Comparison of ENCODE assay signal across 8 cellular contexts in genomic region chr2:98757904-98758421, GRCh38. TPM values are rescaled to one million over a fixed set of nuclear protein-coding genes. Genes with fewer than 3 reads are reported as not detected.
DNase-seq lines count a peak whose midpoint lies in the region; ATAC-seq and TF ChIP-seq lines count a peak whose summit lies in the region.

No MANE protein-coding gene starts in this region.

- TF ChIP-seq POLR2A in esophagus squamous epithelium (IDR thresholded peaks at IDR 0.05) = no peak

- DNase-seq in GM13977 (ENCODE audit: low spot score) (peak; percentile 66), NCI-H2029 (lab: John Stamatoyannopoulos, UW) (peak; percentile 67), esophagus squamous epithelium (lab: John Stamatoyannopoulos, UW) (peak; percentile 55), NCI-H2107 (lab: John Stamatoyannopoulos, UW) (no peak), Caco-2 (no peak)
- peak; percentile 75 for DNase-seq in activated CD8-positive, alpha-beta memory T cell treated with anti-CD3 and anti-CD28 coated beads for 24 hours

- peak overlapping the region; percentile 84 for H2AFZ ChIP-seq in parathyroid adenoma

- H3K4me2 ChIP-seq in parathyroid adenoma (ENCODE audit: low read length) = no peak overlapping the region

- H3K9me3 Mint-ChIP-seq in Caco-2 (ENCODE audit: unreplicated experiment) = peaks cover 5% of the 10 kb centered on the region

- no peaks in the 10 kb centered on the region for H3K27me3 Mint-ChIP-seq in Caco-2 (ENCODE audit: insufficient read depth, unreplicated experiment)

- H3K4me3 ChIP-seq in esophagus squamous epithelium (peak overlapping the region in 2 of 4 donors; percentile 23 to 52), parathyroid adenoma (ENCODE audit: low read depth, low read length) (no peak overlapping the region), Caco-2 (ENCODE audit: low read depth, low read length) (no peak overlapping the region)

- no peaks in the 10 kb centered on the region for H3K36me3 Mint-ChIP-seq in Caco-2 (ENCODE audit: insufficient read depth, unreplicated experiment)

- H3K9me3 ChIP-seq in esophagus squamous epithelium (no peaks in the 10 kb centered on the region), parathyroid adenoma (ENCODE audit: control insufficient read depth, low read length) (no peaks in the 10 kb centered on the region), Caco-2 (no peaks in the 10 kb centered on the region)

- no TSS peak for BruUV-seq in Caco-2 (replicated peaks; lab: Mats Ljungman, UMichigan)

- peak; percentile 89 for ATAC-seq in HG02623 (IDR thresholded peaks at IDR 0.05; ENCODE audit: unreplicated experiment)

- no peak for TF ChIP-seq CTCF in GM13977 (IDR thresholded peaks at IDR 0.05; ENCODE audit: extremely low read depth, insufficient read depth, missing control alignments)
- no peak for TF ChIP-seq CTCF in esophagus squamous epithelium (IDR thresholded peaks at IDR 0.05)
- no peak for TF ChIP-seq CTCF in parathyroid adenoma (IDR thresholded peaks at IDR 0.05)
- no peak for TF ChIP-seq CTCF in Caco-2 (IDR thresholded peaks at IDR 0.05; ENCODE audit: insufficient read depth in 1 of 2, low read depth in 1 of 2, low read length in 1 of 2, severe bottlenecking in 1 of 2, unreplicated experiment in 1 of 2)

- CTCF ChIA-PET in Caco-2 (lab: Charles Lee) = no interaction called here

- H3K9ac ChIP-seq in parathyroid adenoma = no peak overlapping the region

- H3K4me3 Mint-ChIP-seq in Caco-2 (ENCODE audit: unreplicated experiment) = no peak overlapping the region

- in situ Hi-C loops in GM13977 (cut with MboI; ENCODE audit: low pct_unique_long_range_greater_than_20kb, low sequenced_read_pairs, unreplicated experiment) = no loop called here

- WGBS in esophagus squamous epithelium, 2 donors = 7 to 12% methylated on average over 6 to 9 of the region's 9 CpGs

- POLR2A ChIA-PET in Caco-2 (lab: Charles Lee) = no interaction called here

- H3K36me3 ChIP-seq in esophagus squamous epithelium = no peaks in the 10 kb centered on the region
- H3K36me3 ChIP-seq in parathyroid adenoma (ENCODE audit: control insufficient read depth, insufficient read depth, low read length) = no peaks in the 10 kb centered on the region
- H3K36me3 ChIP-seq in Caco-2 (ENCODE audit: control insufficient read depth, insufficient read depth, low read length) = no peaks in the 10 kb centered on the region

- peaks cover 0 to 47% (median 6%) of the 10 kb centered on the region in 3 donors for H3K4me1 ChIP-seq in esophagus squamous epithelium
- peaks cover 35% of the 10 kb centered on the region for H3K4me1 ChIP-seq in parathyroid adenoma
- H3K4me1 ChIP-seq in Caco-2 = peaks cover 9% of the 10 kb centered on the region; the same call in 1 of the 2 replicates

- H3K79me2 ChIP-seq in parathyroid adenoma = no peaks in the 10 kb centered on the region

- peaks cover 17% of the 10 kb centered on the region for H3K4me1 Mint-ChIP-seq in Caco-2 (ENCODE audit: low read depth, unreplicated experiment)

- H3K27me3 ChIP-seq in esophagus squamous epithelium (peaks cover 0 to 29% (median 0%) of the 10 kb centered on the region in 4 donors), parathyroid adenoma (ENCODE audit: control insufficient read depth, insufficient read depth, low read length) (no peaks in the 10 kb centered on the region), Caco-2 (replicated peaks; ENCODE audit: control insufficient read depth, insufficient read depth, low read length) (no peaks in the 10 kb centered on the region)

- H3K27ac Mint-ChIP-seq in Caco-2 (ENCODE audit: unreplicated experiment) = no peak overlapping the region

- H3K27ac ChIP-seq in esophagus squamous epithelium (peak overlapping the region; percentile 42 to 72 (median 54)), parathyroid adenoma (peak overlapping the region; percentile 67)

- intact Hi-C loops in esophagus squamous epithelium (cut with DNase I) = no loop called here
- intact Hi-C loops in Caco-2 (cut with micrococcal nuclease; ENCODE audit: unreplicated experiment) = no loop called here

RNA-seq across cellular contexts. Expression of gene MGAT4A, which starts 27.0 kb away (rescaled TPM):
- 10 to 100 TPM in 1 of 4 donors, 1 to 10 TPM in 3; 4.1 to 11.6 (median 7.1) TPM for total RNA-seq in esophagus squamous epithelium
- total RNA-seq in Caco-2 (2022) = 63.7 and 72.3 TPM in 2 replicates

Comparison
In these comparisons a context has a peak if more than half of its experiments do, and no peak if none do; other contexts are left out.
1. DNase-seq: peak in GM13977 (single experiment), NCI-H2029 (single experiment), activated CD8-positive, alpha-beta memory T cell treated with anti-CD3 and anti-CD28 coated beads for 24 hours (single experiment) and esophagus squamous epithelium (single experiment); none in NCI-H2107 (single experiment) and Caco-2 (0 of 2).